Comparison of ENCODE assay signal across 8 cellular contexts in genomic region chr10:73810735-73811465, GRCh38. TPM values are rescaled to one million over a fixed set of nuclear protein-coding genes. Genes with fewer than 3 reads are reported as not detected.
DNase-seq lines count a peak whose midpoint lies in the region; ATAC-seq and TF ChIP-seq lines count a peak whose summit lies in the region.

No MANE protein-coding gene starts in this region.

- DNase-seq in BE2C = peak; percentile 35
- peak; percentile 36 for DNase-seq in dermis blood vessel endothelial cell
- peak; percentile 14 to 47 for DNase-seq in stimulated activated CD8-positive, alpha-beta memory T cell treated with anti-CD3 and anti-CD28 coated beads, Interleukin-7, amount 100 ng/mL, for 4 hours (ENCODE audit: low read depth in 2 of 2)
- DNase-seq in NCI-H1930 (lab: John Stamatoyannopoulos, UW) = no peak

- no peaks in the 10 kb centered on the region for H3K4me1 ChIP-seq in BE2C
- H3K4me1 ChIP-seq in mesodermal cell (ENCODE audit: control insufficient read depth, insufficient read depth, low read length, poor library complexity, severe bottlenecking) = peaks cover 2% of the 10 kb centered on the region

- WGBS in mesodermal cell (ENCODE audit: insufficient coverage in 2 of 2), 2 experiments = 1% methylated on average over 51 to 52 of the region's 63 CpGs

- no peak for TF ChIP-seq CTCF in BE2C (IDR thresholded peaks at IDR 0.05; ENCODE audit: low read depth, low read length)

- ATAC-seq in GM19395 (IDR thresholded peaks at IDR 0.05; ENCODE audit: unreplicated experiment) = peak; percentile 49
- ATAC-seq in HG03520 (IDR thresholded peaks at IDR 0.05; ENCODE audit: unreplicated experiment) = peak; percentile 21
- peak; percentile 18 to 27 for ATAC-seq in activated CD4-positive, CD25-positive, alpha-beta regulatory T cell treated with anti-CD3 and anti-CD28 coated beads, Interleukin-2, amount 50 U/mL, for 24 hours

- H3K27me3 ChIP-seq in BE2C = no peaks in the 10 kb centered on the region

- peaks cover 15% of the 10 kb centered on the region for H3K36me3 ChIP-seq in BE2C
- H3K36me3 ChIP-seq in mesodermal cell (ENCODE audit: control insufficient read depth, insufficient read depth, low read length) = peaks cover 41% of the 10 kb centered on the region

- H3K4me3 ChIP-seq in BE2C (ENCODE audit: low read depth, low read length) (peak overlapping the region; percentile 75), mesodermal cell (ENCODE audit: extremely low read depth, insufficient read depth, low read length, poor library complexity, severe bottlenecking) (peak overlapping the region; percentile 71)

- H3K9me3 ChIP-seq in BE2C = no peaks in the 10 kb centered on the region
- H3K9me3 ChIP-seq in mesodermal cell (ENCODE audit: control insufficient read depth, low read length) = no peaks in the 10 kb centered on the region

- no peak overlapping the region for H3K27ac ChIP-seq in mesodermal cell (ENCODE audit: low read depth, low read length, severe bottlenecking)

RNA-seq across cellular contexts. Expression of gene NDST2, which starts 0.5 kb away (rescaled TPM):
- polyA plus RNA-seq in BE2C (2012; ENCODE audit: insufficient read depth, insufficient read length, low read depth) = 35.6 TPM
- 10.9 and 13.4 TPM in 2 replicates for total RNA-seq in dermis blood vessel endothelial cell
- 20.7 TPM for polyA plus RNA-seq in mesodermal cell (2013, experiment 1 of 2)
- polyA plus RNA-seq in mesodermal cell (2013, experiment 2 of 2) = 13.8 TPM

RNA-seq across cellular contexts. Expression of gene ZSWIM8, which starts 25.5 kb away (rescaled TPM):
- polyA plus RNA-seq in BE2C (2012; ENCODE audit: insufficient read depth, insufficient read length, low read depth) = 61.2 TPM
- 66.4 and 71.8 TPM in 2 replicates for total RNA-seq in dermis blood vessel endothelial cell
- polyA plus RNA-seq in mesodermal cell (2013, experiment 1 of 2) = 87.3 TPM
- 78.3 TPM for polyA plus RNA-seq in mesodermal cell (2013, experiment 2 of 2)

RNA-seq across cellular contexts. Expression of gene CHCHD1, which starts 29.1 kb away (rescaled TPM):
- polyA plus RNA-seq in BE2C (2012; ENCODE audit: insufficient read depth, insufficient read length, low read depth) = 162 TPM
- total RNA-seq in dermis blood vessel endothelial cell = 18.2 and 19.4 TPM in 2 replicates
- polyA plus RNA-seq in mesodermal cell (2013, experiment 1 of 2) = 83.9 TPM
- 76.2 TPM for polyA plus RNA-seq in mesodermal cell (2013, experiment 2 of 2)

Comparison
In these comparisons a context has a peak if more than half of its experiments do, and no peak if none do; other contexts are left out.
1. DNase-seq: peak in BE2C (single experiment), dermis blood vessel endothelial cell (single experiment) and stimulated activated CD8-positive, alpha-beta memory T cell treated with anti-CD3 and anti-CD28 coated beads, Interleukin-7, amount 100 ng/mL, for 4 hours (2 of 2); none in NCI-H1930 (0 of 2).
2. Peak in every context shown above with its lines, with median percentiles within 50 percentile points of each other: ATAC-seq.